In genomic region chr2:219565130-219566080, GRCh38 we compare ENCODE assay signal across 17 cellular contexts. TPM values are rescaled to one million over a fixed set of nuclear protein-coding genes. Genes with fewer than 3 reads are reported as not detected.
DNase-seq lines count a peak whose midpoint lies in the region; ATAC-seq and TF ChIP-seq lines count a peak whose summit lies in the region.
"Had no signal": no experiment of that assay in that cellular context is flagged by ENCODE, and none has a peak within 500 bp of the region (broad histone marks: within the 10 kb centered on the region; RNA-seq: fewer than 3 reads in every experiment).

No MANE protein-coding gene starts in this region.

- BruUV-seq in OCI-LY7 (replicated peaks; lab: Mats Ljungman, UMichigan): no TSS peak

- POLR2A ChIA-PET in OCI-LY7 (lab: Charles Lee): no interaction called here

- H3K23ac ChIP-seq in neuronal stem cell (ENCODE audit: low read depth, low read length, poor library complexity): no peak overlapping the region

- H3K79me2 ChIP-seq in GM23338 (replicated peaks; ENCODE audit: insufficient read depth): peaks cover 20% of the 10 kb centered on the region; the same call in 1 of the 2 replicates
- no peaks in the 10 kb centered on the region for H3K79me2 ChIP-seq in OCI-LY7 (ENCODE audit: insufficient read depth, low read depth, low read length)

- no peak overlapping the region for H2BK12ac ChIP-seq in neuronal stem cell (ENCODE audit: low read length)

- peaks cover 44% of the 10 kb centered on the region for H3K27me3 Mint-ChIP-seq in GM23338 (ENCODE audit: insufficient read depth, low read depth, poor library complexity)

- no peak overlapping the region for H2AFZ ChIP-seq in GM23338
- no peak overlapping the region for H2AFZ ChIP-seq in neuronal stem cell (ENCODE audit: low read length)
- no peak overlapping the region for H2AFZ ChIP-seq in OCI-LY7 (ENCODE audit: low read length)

- no peak overlapping the region for H2BK120ac ChIP-seq in neuronal stem cell (ENCODE audit: low read depth, low read length)

- peaks cover 46% of the 10 kb centered on the region for H3F3A ChIP-seq in GM23338 (replicated peaks; ENCODE audit: low read depth)

- H3K9me3 ChIP-seq in iPS-18a (ENCODE audit: control insufficient read depth, low read depth, low read length) (no peaks in the 10 kb centered on the region), neuronal stem cell (replicated peaks in 1 of 2; ENCODE audit: control insufficient read depth in 2 of 2, insufficient read depth in 1 of 2, low read depth in 1 of 2, low read length in 2 of 2) (no peaks in the 10 kb centered on the region), OCI-LY7 (ENCODE audit: low read length) (no peaks in the 10 kb centered on the region)
- H3K9me3 ChIP-seq: A549 had no signal

- ATAC-seq in GM23338 (peak; percentile 47), GM21423 (IDR thresholded peaks at IDR 0.05; ENCODE audit: unreplicated experiment) (no peak)
- ATAC-seq: A549 had no signal

- H3K9me3 Mint-ChIP-seq in GM23338: peaks cover 2% of the 10 kb centered on the region; the same call in 2 of the 3 replicates

- no peak overlapping the region for H3K18ac ChIP-seq in neuronal stem cell (ENCODE audit: low read length)

- CTCF ChIA-PET in OCI-LY7 (lab: Charles Lee; ENCODE audit: unreplicated experiment): no interaction called here

- no peak overlapping the region for H2BK5ac ChIP-seq in neuronal stem cell (ENCODE audit: low read length)

- DNase-seq in GM23338 (ENCODE audit: low spot score) (peak; percentile 98), HuH-7.5 (ENCODE audit: low spot score) (peak; percentile 1), neuronal stem cell (ENCODE audit: low spot score) (no peak), OCI-LY7 (ENCODE audit: low spot score) (no peak), SW 1271 (lab: John Stamatoyannopoulos, UW) (no peak)
- no peak for DNase-seq in activated CD4-positive, alpha-beta T cell treated with anti-CD3 and anti-CD28 coated beads, Interleukin-2, amount 50 U/mL, for 1 hour
- DNase-seq: NCI-H1105, NCI-H1694, NCI-H2107, NCI-H2227 treated with DMSO at 0.1 percent for 48 hours, NCI-H524, SIG-M5 had no signal

- peak overlapping the region; percentile 28 for H3K9ac ChIP-seq in iPS-18a (ENCODE audit: low read length)
- H3K9ac ChIP-seq in neuronal stem cell (ENCODE audit: low read depth, low read length, poor library complexity): peak overlapping the region; percentile 2

- no peak overlapping the region for H3K4ac ChIP-seq in neuronal stem cell (ENCODE audit: low read length)

- H4K20me1 ChIP-seq in GM23338 (replicated peaks; ENCODE audit: insufficient read depth): no peaks in the 10 kb centered on the region
- no peaks in the 10 kb centered on the region for H4K20me1 ChIP-seq in OCI-LY7 (ENCODE audit: insufficient read depth, low read length)

- H3K9me2 ChIP-seq in GM23338 (ENCODE audit: insufficient read depth): no peaks in the 10 kb centered on the region
- H3K9me2 ChIP-seq in OCI-LY7 (ENCODE audit: insufficient read depth, low read length): no peaks in the 10 kb centered on the region

- peaks cover 13% of the 10 kb centered on the region for H3K27me3 ChIP-seq in GM23338 (ENCODE audit: insufficient read depth)
- peaks cover 14% of the 10 kb centered on the region for H3K27me3 ChIP-seq in iPS-18a (ENCODE audit: control insufficient read depth, insufficient read depth, low read length)
- H3K27me3 ChIP-seq in neuronal stem cell (ENCODE audit: control insufficient read depth in 3 of 3, insufficient read depth in 3 of 3, low read depth in 1 of 3, low read length in 3 of 3): peaks cover 0 to 2% (median 0%) of the 10 kb centered on the region in 3 experiments

- peaks cover 81% of the 10 kb centered on the region for H3K4me1 Mint-ChIP-seq in GM23338

- intact Hi-C loops in OCI-LY7 (cut with micrococcal nuclease; ENCODE audit: unreplicated experiment): no loop called here

- peaks cover 77% of the 10 kb centered on the region for H3K36me3 Mint-ChIP-seq in GM23338 (ENCODE audit: low read depth)

- H3K4me2 ChIP-seq in GM23338 (peak overlapping the region; percentile 59), neuronal stem cell (ENCODE audit: insufficient read depth, low read length, poor library complexity, severe bottlenecking) (no peak overlapping the region), OCI-LY7 (ENCODE audit: low read length) (no peak overlapping the region)
- H3K4me2 ChIP-seq: A549 had no signal

- H3K27ac ChIP-seq in GM23338 (ENCODE audit: low read depth): peak overlapping the region; percentile 99
- H3K27ac ChIP-seq in iPS-18a (ENCODE audit: low read length): peak overlapping the region; percentile 70
- no peak overlapping the region for H3K27ac ChIP-seq in neuronal stem cell (replicated peaks; ENCODE audit: low read length)
- no peak overlapping the region for H3K27ac ChIP-seq in OCI-LY7 (ENCODE audit: low read depth, low read length, poor library complexity, severe bottlenecking)
- H3K27ac ChIP-seq: A549, C4-2B had no signal

- H3K4me3 ChIP-seq in GM23338: peak overlapping the region; percentile 37
- peak overlapping the region; percentile 30 for H3K4me3 ChIP-seq in iPS-18a (ENCODE audit: low read length)
- H3K4me3 ChIP-seq in neuronal stem cell (ENCODE audit: low read length in 2 of 2): no peak overlapping the region
- H3K4me3 ChIP-seq in OCI-LY7 (ENCODE audit: low read depth, low read length, poor library complexity, severe bottlenecking): no peak overlapping the region
- H3K4me3 ChIP-seq: A549 had no signal

- H4K91ac ChIP-seq in neuronal stem cell (ENCODE audit: low read depth, low read length, poor library complexity): no peak overlapping the region

- no peak for TF ChIP-seq CTCF in GM23338 (conservative IDR thresholded peaks at IDR 0.05; ENCODE audit: low read depth in 2 of 2)
- no peak for TF ChIP-seq CTCF in OCI-LY7 (conservative IDR thresholded peaks at IDR 0.05; ENCODE audit: low read length)

- H3K36me3 ChIP-seq in GM23338 (ENCODE audit: insufficient read depth) (peaks cover 8% of the 10 kb centered on the region; the same call in 1 of the 2 replicates), iPS-18a (ENCODE audit: control insufficient read depth, low read depth, low read length) (peaks cover 6% of the 10 kb centered on the region), neuronal stem cell (replicated peaks in 1 of 2; ENCODE audit: control insufficient read depth in 2 of 2, insufficient read depth in 2 of 2, low read length in 2 of 2) (peaks cover 30 to 94% of the 10 kb centered on the region in 2 donors), OCI-LY7 (ENCODE audit: insufficient read depth, low read length) (no peaks in the 10 kb centered on the region)

- peak overlapping the region; percentile 40 for H2AK5ac ChIP-seq in neuronal stem cell (ENCODE audit: low read depth, low read length)

- peaks cover 4% of the 10 kb centered on the region for H3K79me1 ChIP-seq in neuronal stem cell (ENCODE audit: low read depth, low read length)

- peaks cover 70% of the 10 kb centered on the region for H3K4me1 ChIP-seq in GM23338 (ENCODE audit: insufficient read depth)
- H3K4me1 ChIP-seq in iPS-18a (ENCODE audit: control insufficient read depth, low read depth, low read length): peaks cover 48% of the 10 kb centered on the region
- peaks cover 3 to 10% of the 10 kb centered on the region in 2 donors for H3K4me1 ChIP-seq in neuronal stem cell (ENCODE audit: control insufficient read depth in 2 of 2, insufficient read depth in 1 of 2, low read depth in 1 of 2, low read length in 2 of 2)
- H3K4me1 ChIP-seq in OCI-LY7 (ENCODE audit: insufficient read depth, low read length, poor library complexity, severe bottlenecking): no peaks in the 10 kb centered on the region

- H3K27ac Mint-ChIP-seq in GM23338: peak overlapping the region; percentile 96

- no peak overlapping the region for H4K8ac ChIP-seq in neuronal stem cell (ENCODE audit: low read depth, low read length)

- no CpG with 5 or more reads among the region's 21 CpGs for WGBS in neuronal stem cell (ENCODE audit: extremely low coverage in 2 of 2, insufficient read length in 2 of 2, insufficient replicate concordance in 1 of 2), 2 donors

- no peak overlapping the region for H3K14ac ChIP-seq in neuronal stem cell (ENCODE audit: low read length)

- peak overlapping the region; percentile 45 for H3K4me3 Mint-ChIP-seq in GM23338

- no peak overlapping the region for H2BK15ac ChIP-seq in neuronal stem cell (ENCODE audit: low read length)

TF ChIP-seq in GM23338, 12 proteins besides CTCF, POLR2A, EP300 and RAD21 (continues in another document):
- TF ChIP-seq POLR2AphosphoS5 (IDR thresholded peaks at IDR 0.05; ENCODE audit: low read depth): peak; percentile 59

RNA-seq across cellular contexts. Expression of gene OBSL1, which starts 5.9 kb away (rescaled TPM):
- total RNA-seq in GM23338 (2014; rRNA removed; shearing (Covaris generic)): 164 and 207 TPM in 2 replicates
- 94.9 and 102 TPM in 2 replicates for polyA plus RNA-seq in GM23338 (2016; fragmentation: Nextera tagmentation; extraction: Ambion mirVana)
- polyA plus RNA-seq in neuronal stem cell (2013, experiment 1 of 2): 40.6 TPM
- 41.4 TPM for polyA plus RNA-seq in neuronal stem cell (2013, experiment 2 of 2)
- total RNA-seq in OCI-LY7 (2014; rRNA removed; shearing (Covaris generic)): 0.25 TPM in 1 of 2 replicates, not detected in the other
- 0.18 TPM in 1 of 2 replicates, not detected in the other for total RNA-seq in OCI-LY7 (2022)

RNA-seq across cellular contexts. Expression of gene INHA, which starts 6.7 kb away (rescaled TPM):
- 0.31 and 1.6 TPM in 2 replicates for total RNA-seq in GM23338 (2014; rRNA removed; shearing (Covaris generic))
- polyA plus RNA-seq in GM23338 (2016; fragmentation: Nextera tagmentation; extraction: Ambion mirVana): 0.56 and 1.5 TPM in 2 replicates
- polyA plus RNA-seq in neuronal stem cell (2013, experiment 1 of 2): 0.50 TPM
- 0.35 TPM for polyA plus RNA-seq in neuronal stem cell (2013, experiment 2 of 2)
- total RNA-seq in OCI-LY7 (2014; rRNA removed; shearing (Covaris generic)): not detected in 2 replicates
- not detected in 2 replicates for total RNA-seq in OCI-LY7 (2022)
- total RNA-seq: LHCN-M2 had no signal

RNA-seq across cellular contexts. Expression of gene TMEM198, which starts 21.6 kb away (rescaled TPM):
- 13.7 and 25.6 TPM in 2 replicates for total RNA-seq in GM23338 (2014; rRNA removed; shearing (Covaris generic))
- polyA plus RNA-seq in GM23338 (2016; fragmentation: Nextera tagmentation; extraction: Ambion mirVana): 5.6 TPM in 2 replicates
- polyA plus RNA-seq in neuronal stem cell (2013, experiment 1 of 2): 2.7 TPM
- polyA plus RNA-seq in neuronal stem cell (2013, experiment 2 of 2): 1.8 TPM
- 1.4 and 2.5 TPM in 2 replicates for total RNA-seq in OCI-LY7 (2014; rRNA removed; shearing (Covaris generic))
- total RNA-seq in OCI-LY7 (2022): 6.1 and 6.6 TPM in 2 replicates

RNA-seq across cellular contexts. Expression of gene CHPF, which starts 21.8 kb away (rescaled TPM):
- total RNA-seq in GM23338 (2014; rRNA removed; shearing (Covaris generic)): 232 and 252 TPM in 2 replicates
- 34.4 and 36.5 TPM in 2 replicates for polyA plus RNA-seq in GM23338 (2016; fragmentation: Nextera tagmentation; extraction: Ambion mirVana)
- polyA plus RNA-seq in neuronal stem cell (2013, experiment 1 of 2): 12.6 TPM
- 12.8 TPM for polyA plus RNA-seq in neuronal stem cell (2013, experiment 2 of 2)
- 14.5 and 24.1 TPM in 2 replicates for total RNA-seq in OCI-LY7 (2014; rRNA removed; shearing (Covaris generic))
- total RNA-seq in OCI-LY7 (2022): 30.5 and 33.0 TPM in 2 replicates

RNA-seq across cellular contexts. Expression of gene STK11IP, which starts 32.3 kb away (rescaled TPM):
- total RNA-seq in GM23338 (2014; rRNA removed; shearing (Covaris generic)): 28.1 and 29.3 TPM in 2 replicates
- polyA plus RNA-seq in GM23338 (2016; fragmentation: Nextera tagmentation; extraction: Ambion mirVana): 14.2 and 16.6 TPM in 2 replicates
- 12.9 TPM for polyA plus RNA-seq in neuronal stem cell (2013, experiment 1 of 2)
- 12.0 TPM for polyA plus RNA-seq in neuronal stem cell (2013, experiment 2 of 2)
- total RNA-seq in OCI-LY7 (2014; rRNA removed; shearing (Covaris generic)): 16.5 and 26.5 TPM in 2 replicates
- total RNA-seq in OCI-LY7 (2022): 30.7 and 37.6 TPM in 2 replicates

Comparison
In these comparisons a context has a peak if more than half of its experiments do, and no peak if none do; other contexts are left out.
1. DNase-seq: peak in GM23338 (single experiment) and HuH-7.5 (single experiment); none in neuronal stem cell (single experiment), activated CD4-positive, alpha-beta T cell treated with anti-CD3 and anti-CD28 coated beads, Interleukin-2, amount 50 U/mL, for 1 hour (single experiment), OCI-LY7 (single experiment) and SW 1271 (0 of 2).
2. H3K27ac ChIP-seq: peak in GM23338 (single experiment) and iPS-18a (single experiment); none in neuronal stem cell (single experiment) and OCI-LY7 (single experiment).
3. H3K4me3 ChIP-seq: peak in GM23338 (single experiment) and iPS-18a (single experiment); none in neuronal stem cell (0 of 2) and OCI-LY7 (single experiment).
4. RNA of gene OBSL1, which starts 5.9 kb away (total RNA-seq): 164 to 207 TPM in GM23338; 0.18 to 0.25 TPM in OCI-LY7; every median in the first group is over 100 times any median in the second.